Comparison of ENCODE assay signal across 8 cellular contexts in the genomic region with DNA sequence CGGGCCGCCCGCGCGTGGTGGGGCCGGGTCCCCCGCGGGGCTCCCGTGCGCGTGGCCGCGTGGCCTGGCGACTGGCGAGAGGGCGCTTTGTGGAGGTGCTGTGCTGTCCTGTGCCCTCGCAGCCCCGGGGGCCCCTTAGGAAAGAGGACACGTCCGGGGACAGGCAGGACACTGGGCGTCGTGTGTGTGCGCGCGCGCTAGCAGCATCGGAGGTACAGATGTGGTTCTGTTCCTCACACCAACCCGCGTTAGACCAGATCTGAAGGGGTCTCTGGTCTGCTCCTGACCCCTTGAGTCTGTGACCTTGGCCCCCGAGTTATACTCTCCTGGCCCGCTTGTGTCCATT. TPM values are rescaled to one million over a fixed set of nuclear protein-coding genes. Genes with fewer than 3 reads are reported as not detected.
DNase-seq lines count a peak whose midpoint lies in the region; ATAC-seq, FAIRE-seq and TF ChIP-seq lines count a peak whose summit lies in the region.

No MANE protein-coding gene starts in this region.

- intact Hi-C loops in ascending aorta (cut with DNase I): loop anchor here (2.0 to 10.0 kb wide), 4 partner anchors 14 to 328 kb away; no protein-coding TSS in a partner anchor

- DNase-seq in activated CD4-positive, alpha-beta T cell treated with anti-CD3 and anti-CD28 coated beads for 48 hours: peak; percentile 5
- no peak for DNase-seq in activated CD4-positive, alpha-beta T cell treated with anti-CD3 and anti-CD28 coated beads for 1 hour
- DNase-seq in ascending aorta (ENCODE audit: low spot score in 2 of 2) (peak in 1 of 2 donors; percentile 64), keratinocyte (ENCODE audit: low read depth, low spot score) (no peak), kidney tubule cell (ENCODE audit: low spot score) (no peak)
- DNase-seq in activated effector memory CD4-positive, alpha-beta T cell treated with Interleukin-2 at 50 U/mL for 16 hours: no peak

- H3K4me1 ChIP-seq in ascending aorta (peaks cover 0 to 8% of the 10 kb centered on the region in 2 donors), keratinocyte (ENCODE audit: control insufficient read depth, extremely low read depth, insufficient read depth, low read length) (no peaks in the 10 kb centered on the region), subcutaneous abdominal adipose tissue (ENCODE audit: control insufficient read depth in 5 of 5, insufficient read depth in 5 of 5, low read length in 5 of 5) (peaks cover 0 to 16% (median 14%) of the 10 kb centered on the region in 5 donors)

- H3K79me2 ChIP-seq in keratinocyte (ENCODE audit: control insufficient read depth, insufficient read depth, low read length): no peaks in the 10 kb centered on the region

- H3K9me1 ChIP-seq in keratinocyte (ENCODE audit: control insufficient read depth, extremely low read depth, insufficient read depth, low read length): no peaks in the 10 kb centered on the region

- H3K27me3 ChIP-seq in ascending aorta: no peaks in the 10 kb centered on the region
- H3K27me3 ChIP-seq in keratinocyte (ENCODE audit: control insufficient read depth, extremely low read depth, insufficient read depth, low read length): peaks cover 20% of the 10 kb centered on the region
- H3K27me3 ChIP-seq in subcutaneous abdominal adipose tissue (ENCODE audit: control insufficient read depth in 5 of 5, insufficient read depth in 4 of 5, low read length in 5 of 5): peaks cover 7 to 22% (median 10%) of the 10 kb centered on the region in 5 donors

- H3K4me2 ChIP-seq in keratinocyte (ENCODE audit: control insufficient read depth, extremely low read depth, insufficient read depth, low read depth, low read length): peak overlapping the region; percentile 51

- no peaks in the 10 kb centered on the region for H3K36me3 ChIP-seq in ascending aorta
- H3K36me3 ChIP-seq in keratinocyte (ENCODE audit: control insufficient read depth in 2 of 2, extremely low read depth in 1 of 2, insufficient read depth in 2 of 2, low read length in 2 of 2): no peaks in the 10 kb centered on the region
- no peaks in the 10 kb centered on the region for H3K36me3 ChIP-seq in subcutaneous abdominal adipose tissue (ENCODE audit: control insufficient read depth in 5 of 5, insufficient read depth in 5 of 5, low read length in 5 of 5)

- no peak for FAIRE-seq in keratinocyte (lab: Jason Lieb, UNC)

- H3K9me3 ChIP-seq in ascending aorta (no peaks in the 10 kb centered on the region), keratinocyte (ENCODE audit: control insufficient read depth, low read depth, low read length) (no peaks in the 10 kb centered on the region), subcutaneous abdominal adipose tissue (ENCODE audit: control insufficient read depth in 5 of 5, low read length in 5 of 5) (no peaks in the 10 kb centered on the region)

- peak overlapping the region; percentile 85 to 86 for H3K27ac ChIP-seq in ascending aorta
- no peak overlapping the region for H3K27ac ChIP-seq in keratinocyte (ENCODE audit: control insufficient read depth, insufficient read depth, low read length)
- H3K27ac ChIP-seq in subcutaneous abdominal adipose tissue (ENCODE audit: low read depth, low read length): no peak overlapping the region

- no peaks in the 10 kb centered on the region for H4K20me1 ChIP-seq in keratinocyte (ENCODE audit: control insufficient read depth, extremely low read depth, insufficient read depth, low read length)

- dilution Hi-C loops in keratinocyte (cut with MboI; ENCODE audit: extremely low pct_ligation_motif_present, low sequenced_read_pairs): no loop called here

- no peak for TF ChIP-seq CTCF in ascending aorta (IDR thresholded peaks at IDR 0.05)
- no peak for TF ChIP-seq CTCF in keratinocyte (optimal IDR thresholded peaks at IDR 0.05 in 1 of 3, IDR thresholded peaks at IDR 0.05 in 1 of 3, conservative IDR thresholded peaks at IDR 0.05 in 1 of 3; ENCODE audit: extremely low read depth in 1 of 3, insufficient read depth in 2 of 3, low read length in 3 of 3)

- H3K9ac ChIP-seq in keratinocyte (ENCODE audit: control insufficient read depth, extremely low read depth, insufficient read depth, low read length) (no peak overlapping the region), subcutaneous abdominal adipose tissue (ENCODE audit: low read length in 5 of 5) (peak overlapping the region in 1 of 5 donors; percentile 20)

- ATAC-seq in GM19395 (IDR thresholded peaks at IDR 0.05; ENCODE audit: unreplicated experiment): no peak

- peak overlapping the region; percentile 76 to 87 for H3K4me3 ChIP-seq in ascending aorta
- H3K4me3 ChIP-seq in keratinocyte (ENCODE audit: control insufficient read depth in 2 of 3, extremely low read depth in 1 of 3, insufficient read depth in 2 of 3, low read depth in 1 of 3, low read length in 3 of 3): peak overlapping the region in 2 of 3 experiments; percentile 2 to 49
- peak overlapping the region in 4 of 5 donors; percentile 39 to 68 (median 60) for H3K4me3 ChIP-seq in subcutaneous abdominal adipose tissue (ENCODE audit: low read depth in 1 of 5, low read length in 5 of 5)

- H2AFZ ChIP-seq in keratinocyte (ENCODE audit: control insufficient read depth, low read length): peak overlapping the region; percentile 37

RNA-seq across cellular contexts. Expression of a gene that starts 0.5 kb away (rescaled TPM):
- 10.5 TPM for total RNA-seq in ascending aorta
- polyA plus RNA-seq in keratinocyte: not detected in 3 replicates
- 1.2 TPM for polyA plus RNA-seq in keratinocyte (2011; ENCODE audit: low read depth)
- not detected in 2 replicates for polyA plus RNA-seq in keratinocyte (2011; cell fraction: cytosol; rRNA removed)
- 0.03 and 0.04 TPM in 2 replicates for polyA plus RNA-seq in keratinocyte (2011; cell fraction: nucleus; rRNA removed)
- polyA plus RNA-seq in keratinocyte (2012; ENCODE audit: low replicate concordance): 0.02 TPM in 1 of 2 replicates, not detected in the other
- 0.13 TPM in 1 of 3 replicates, not detected in the others for polyA minus RNA-seq in keratinocyte
- polyA minus RNA-seq in keratinocyte (2011; cell fraction: cytosol; rRNA and poly(A)+ RNA removed): not detected
- polyA minus RNA-seq in keratinocyte (2011; cell fraction: nucleus; rRNA and poly(A)+ RNA removed): not detected in 2 replicates

Comparison
In these comparisons a context has a peak if more than half of its experiments do, and no peak if none do; other contexts are left out.
1. H3K27ac ChIP-seq: peak in ascending aorta (2 of 2); none in keratinocyte (single experiment) and subcutaneous abdominal adipose tissue (single experiment).
2. H3K4me3 ChIP-seq: peak in every context shown above with its lines; median percentile 82 in ascending aorta; 60 in subcutaneous abdominal adipose tissue; 26 in keratinocyte.